11 cellular contexts compared by ENCODE assay signal in genomic region chr1:8061673-8062386, GRCh38. TPM values are rescaled to one million over a fixed set of nuclear protein-coding genes. Genes with fewer than 3 reads are reported as not detected.
A peak's percentile ranks its signal among the peaks of the same experiment; 100 is the strongest.
DNase-seq lines count a peak whose midpoint lies in the region; ATAC-seq and TF ChIP-seq lines count a peak whose summit lies in the region.
"Had no signal": no experiment of that assay in that cellular context is flagged by ENCODE, and none has a peak within 500 bp of the region (broad histone marks: within the 10 kb centered on the region; RNA-seq: fewer than 3 reads in every experiment).

No MANE protein-coding gene starts in this region.

- H3K36me3 Mint-ChIP-seq in endodermal cell (ENCODE audit: low read depth): no peaks in the 10 kb centered on the region

- H3K27ac Mint-ChIP-seq in endodermal cell: peak overlapping the region; percentile 56
- H3K27ac Mint-ChIP-seq: activated CD4-positive, alpha-beta T cell treated with anti-CD3 and anti-CD28 coated beads, Interleukin-2, amount 10 ng/mL, durations not matched to agents 7 days and 5 days had no signal

- H3K9me3 Mint-ChIP-seq in endodermal cell: peaks cover 7% of the 10 kb centered on the region
- H3K9me3 Mint-ChIP-seq: activated CD4-positive, alpha-beta T cell treated with anti-CD3 and anti-CD28 coated beads, Interleukin-2, amount 10 ng/mL, durations not matched to agents 7 days and 5 days had no signal

- no peak overlapping the region for H3K9ac ChIP-seq in endodermal cell (ENCODE audit: extremely low read depth, low read length, poor library complexity, severe bottlenecking)

- DNase-seq in Panc1 (ENCODE audit: low read depth, low spot score) (no peak), endodermal cell (no peak), OCI-M2 (lab: John Stamatoyannopoulos, UW; ENCODE audit: unreplicated experiment) (no peak), DMS 273 (lab: John Stamatoyannopoulos, UW; ENCODE audit: unreplicated experiment) (no peak)
- DNase-seq: activated CD4-positive, alpha-beta T cell treated with anti-CD3 and anti-CD28 coated beads, Interleukin-2, amount 10 ng/mL, durations not matched to agents 7 days and 5 days; glutamatergic neuron had no signal

- peaks cover 11% of the 10 kb centered on the region for H3K4me1 Mint-ChIP-seq in endodermal cell
- H3K4me1 Mint-ChIP-seq: activated CD4-positive, alpha-beta T cell treated with anti-CD3 and anti-CD28 coated beads, Interleukin-2, amount 10 ng/mL, durations not matched to agents 7 days and 5 days; IgD-negative memory B cell had no signal

- 95 to 97% methylated on average over 9 to 11 of the region's 11 CpGs for WGBS in endodermal cell (ENCODE audit: insufficient coverage in 1 of 2, insufficient read length in 1 of 2), 2 experiments

- intact Hi-C loops in Panc1 (cut with micrococcal nuclease; ENCODE audit: unreplicated experiment): no loop called here

- in situ Hi-C loops in Panc1 (cut with HindIII; ENCODE audit: low pct_unique_long_range_greater_than_20kb, low sequenced_read_pairs): no loop called here

- peak overlapping the region; percentile 71 for H3K27ac ChIP-seq in 22Rv1
- H3K27ac ChIP-seq in Panc1 (ENCODE audit: low read length): peak overlapping the region; percentile 99
- H3K27ac ChIP-seq in endodermal cell (ENCODE audit: low read depth, low read length): no peak overlapping the region
- H3K27ac ChIP-seq in muscle layer of duodenum (ENCODE audit: low read length): peak overlapping the region; percentile 16

- H3K4me3 ChIP-seq in Panc1 (ENCODE audit: low read depth in 2 of 2, low read length in 2 of 2): peak overlapping the region in 1 of 2 experiments; percentile 13; a peak in 2 of 4 replicates
- no peak overlapping the region for H3K4me3 ChIP-seq in endodermal cell (ENCODE audit: low read length)
- no peak overlapping the region for H3K4me3 ChIP-seq in muscle layer of duodenum (ENCODE audit: low read depth in 1 of 2, low read length in 2 of 2)

- TF ChIP-seq CTCF in 22Rv1 (IDR thresholded peaks at IDR 0.05): no peak
- no peak for TF ChIP-seq CTCF in Panc1 (IDR thresholded peaks at IDR 0.05)
- TF ChIP-seq CTCF in endodermal cell (conservative IDR thresholded peaks at IDR 0.05): peak; percentile 36

- H3K36me3 ChIP-seq in Panc1 (ENCODE audit: control insufficient read depth, insufficient read depth, low read length): no peaks in the 10 kb centered on the region
- H3K36me3 ChIP-seq in endodermal cell (ENCODE audit: control insufficient read depth, insufficient read depth, low read length): no peaks in the 10 kb centered on the region
- H3K36me3 ChIP-seq in muscle layer of duodenum (ENCODE audit: control insufficient read depth in 1 of 2, insufficient read depth in 2 of 2, low read length in 2 of 2): no peaks in the 10 kb centered on the region

- CTCF ChIA-PET in Panc1 (lab: Charles Lee): interaction anchor here (1.2 kb wide), 1 partner anchor 253 kb away, joined by 3 read pairs; no protein-coding TSS in a partner anchor

- H3K4me1 ChIP-seq in Panc1 (ENCODE audit: control insufficient read depth, insufficient read depth, low read length) (peaks cover 49% of the 10 kb centered on the region), endodermal cell (ENCODE audit: control insufficient read depth, insufficient read depth, low read length) (peaks cover 5% of the 10 kb centered on the region), muscle layer of duodenum (ENCODE audit: control insufficient read depth in 1 of 2, insufficient read depth in 2 of 2, low read length in 2 of 2) (peaks cover 0 to 25% of the 10 kb centered on the region in 2 donors)

- H3K9me3 ChIP-seq in Panc1 (ENCODE audit: control insufficient read depth, insufficient read depth, low read depth, low read length) (no peaks in the 10 kb centered on the region), endodermal cell (ENCODE audit: control insufficient read depth, low read length) (peaks cover 5% of the 10 kb centered on the region), muscle layer of duodenum (ENCODE audit: control insufficient read depth in 1 of 2, low read length in 2 of 2) (no peaks in the 10 kb centered on the region)

- H3K27me3 Mint-ChIP-seq in endodermal cell (ENCODE audit: insufficient read depth): no peaks in the 10 kb centered on the region

- TSS peak; percentile 99 for BruUV-seq in Panc1 (replicated peaks; lab: Mats Ljungman, UMichigan)

- no peaks in the 10 kb centered on the region for H3K27me3 ChIP-seq in Panc1 (ENCODE audit: control insufficient read depth, insufficient read depth, low read length)
- no peaks in the 10 kb centered on the region for H3K27me3 ChIP-seq in endodermal cell (ENCODE audit: control insufficient read depth, insufficient read depth, low read length, poor library complexity, severe bottlenecking)
- H3K27me3 ChIP-seq in muscle layer of duodenum (ENCODE audit: low read depth, low read length): no peaks in the 10 kb centered on the region

- POLR2A ChIA-PET in Panc1 (lab: Charles Lee): interaction anchor here (0.5 to 1.3 kb wide), 5 partner anchors 13 to 149 kb away, joined by 3 to 4 read pairs (median 3); no protein-coding TSS in a partner anchor

- H3K4me3 Mint-ChIP-seq in endodermal cell: no peak overlapping the region
- H3K4me3 Mint-ChIP-seq: activated CD4-positive, alpha-beta T cell treated with anti-CD3 and anti-CD28 coated beads, Interleukin-2, amount 10 ng/mL, durations not matched to agents 7 days and 5 days; IgD-negative memory B cell had no signal

- ATAC-seq in Panc1 (peak; percentile 77), HG02970 (IDR thresholded peaks at IDR 0.05; ENCODE audit: low FRiP score, unreplicated experiment) (no peak), GM21447 (IDR thresholded peaks at IDR 0.05; ENCODE audit: unreplicated experiment) (no peak)

RNA-seq across cellular contexts. Expression of gene ERRFI1, which starts 35.7 kb away (rescaled TPM):
- total RNA-seq in Panc1 (2021; ENCODE audit: unreplicated experiment): 299 TPM
- polyA plus RNA-seq in Panc1 (2012; ENCODE audit: insufficient read length): 276 TPM
- total RNA-seq in endodermal cell: 10 to 100 TPM; 61.4 to 72.5 TPM
- 49.4 TPM for polyA plus RNA-seq in endodermal cell (2013, experiment 1 of 2)
- 46.4 TPM for polyA plus RNA-seq in endodermal cell (2013, experiment 2 of 2)
